In the genomic region with DNA sequence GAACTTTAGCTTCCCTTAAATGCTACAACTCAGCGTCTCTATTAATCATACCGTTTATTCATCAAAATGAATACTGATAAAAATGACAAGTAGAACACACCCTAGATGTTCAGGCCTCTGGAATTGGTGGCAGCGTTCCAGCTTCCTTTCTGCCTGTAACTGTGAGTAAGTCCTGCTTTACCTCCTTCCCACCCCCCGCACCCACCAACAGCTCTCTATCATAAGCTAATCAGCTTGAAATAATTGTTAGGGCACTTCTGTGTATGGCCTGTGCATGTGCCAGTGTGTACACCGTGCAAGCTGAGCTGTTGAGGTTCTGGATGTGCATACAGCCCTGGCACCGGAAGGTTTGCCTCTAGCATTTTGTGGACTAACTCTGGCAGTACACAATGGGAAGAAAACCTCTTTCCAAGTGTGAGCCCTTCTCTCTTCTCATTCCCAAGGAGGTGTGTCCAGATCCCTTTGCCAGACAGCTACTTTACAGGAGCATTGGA, we compare ENCODE assay signal across 8 cellular contexts. TPM values are rescaled to one million over a fixed set of nuclear protein-coding genes. Genes with fewer than 3 reads are reported as not detected.
DNase-seq lines count a peak whose midpoint lies in the region; ATAC-seq and TF ChIP-seq lines count a peak whose summit lies in the region.

No MANE protein-coding gene starts in this region.

- peak overlapping the region; percentile 85 for H3K4me2 ChIP-seq in neural progenitor cell

- H3K4me3 ChIP-seq in neural progenitor cell, result peak overlapping the region; percentile 79

- peak; percentile 79 for ATAC-seq in esophagus mucosa
- ATAC-seq in GM18511 (IDR thresholded peaks at IDR 0.05; ENCODE audit: unreplicated experiment), result no peak
- ATAC-seq in GM21576 (IDR thresholded peaks at IDR 0.05; ENCODE audit: unreplicated experiment), result no peak
- ATAC-seq in HG02642 (IDR thresholded peaks at IDR 0.05; ENCODE audit: poor library complexity, unreplicated experiment), result no peak

- H3K9me3 ChIP-seq in neural progenitor cell (ENCODE audit: low read depth), result no peaks in the 10 kb centered on the region

- H3K36me3 ChIP-seq in neural progenitor cell, result no peaks in the 10 kb centered on the region

- H2AFZ ChIP-seq in neural progenitor cell (replicated peaks), result peak overlapping the region; percentile 99

- TF ChIP-seq CTCF in neural progenitor cell (IDR thresholded peaks at IDR 0.05), result no peak

- no peaks in the 10 kb centered on the region for H3K9me3 Mint-ChIP-seq in neural progenitor cell

- no peak overlapping the region for H3K27ac ChIP-seq in neural progenitor cell

- peaks cover 7% of the 10 kb centered on the region for H3K27me3 Mint-ChIP-seq in neural progenitor cell (ENCODE audit: insufficient read depth, low read depth)

- DNase-seq in EH (ENCODE audit: low read depth) (peak; percentile 63), RPMI7951 (ENCODE audit: low read depth) (peak; percentile 9), neural progenitor cell (ENCODE audit: low spot score) (peak; percentile 34), NOMO-1 treated with DMSO at 0.1 percent for 48 hours (lab: John Stamatoyannopoulos, UW; ENCODE audit: unreplicated experiment) (no peak)

- peaks cover 45% of the 10 kb centered on the region for H3K27me3 ChIP-seq in neural progenitor cell

- H3K27ac Mint-ChIP-seq in neural progenitor cell, result no peak overlapping the region

- H3K79me2 ChIP-seq in neural progenitor cell (ENCODE audit: low read depth), result no peaks in the 10 kb centered on the region

- no peaks in the 10 kb centered on the region for H4K20me1 ChIP-seq in neural progenitor cell (ENCODE audit: low read depth)

- H3K4me1 Mint-ChIP-seq in neural progenitor cell, result peaks cover 11% of the 10 kb centered on the region

- H3K4me1 ChIP-seq in neural progenitor cell, result no peaks in the 10 kb centered on the region

- no peaks in the 10 kb centered on the region for H3K36me3 Mint-ChIP-seq in neural progenitor cell

- no peak overlapping the region for H3K9ac ChIP-seq in neural progenitor cell

- peak overlapping the region; percentile 92 for H3K4me3 Mint-ChIP-seq in neural progenitor cell

- no peaks in the 10 kb centered on the region for H3F3A ChIP-seq in neural progenitor cell (ENCODE audit: low read depth)

RNA-seq across cellular contexts. Expression of a gene that starts 1.0 kb away (rescaled TPM):
- 1.4 and 3.2 TPM in 2 replicates for total RNA-seq in RPMI7951 (2014; rRNA removed; shearing (Covaris generic))
- total RNA-seq in esophagus mucosa (14.2 TPM), neural progenitor cell (ENCODE audit: low replicate concordance) (0.39 and 0.93 TPM in 2 replicates)
